Comparison of ENCODE assay signal across 18 cellular contexts in genomic region chr2:218824004-218824403, GRCh38. TPM values are rescaled to one million over a fixed set of nuclear protein-coding genes. Genes with fewer than 3 reads are reported as not detected.
DNase-seq lines count a peak whose midpoint lies in the region; ATAC-seq and TF ChIP-seq lines count a peak whose summit lies in the region.
"Had no signal": no experiment of that assay in that cellular context is flagged by ENCODE, and none has a peak within 500 bp of the region (broad histone marks: within the 10 kb centered on the region; RNA-seq: fewer than 3 reads in every experiment).

No MANE protein-coding gene starts in this region.

- H3K36me3 ChIP-seq in right atrium auricular region: no peaks in the 10 kb centered on the region
- peaks cover 4% of the 10 kb centered on the region for H3K36me3 ChIP-seq in lower lobe of right lung
- no peaks in the 10 kb centered on the region for H3K36me3 ChIP-seq in GM23248 (ENCODE audit: low read depth)

- no peak overlapping the region for H3K4me3 Mint-ChIP-seq in stimulated activated effector memory CD8-positive, alpha-beta T cell treated with anti-CD3 and anti-CD28 coated beads, Interleukin-12 subunit alpha, Interleukin-12 subunit beta, amount 100 ng/mL, for 72 hours
- no peak overlapping the region for H3K4me3 Mint-ChIP-seq in activated T-cell treated with anti-CD3 and anti-CD28 coated beads, Interleukin-2, amount 50 U/mL, for 72 hours
- H3K4me3 Mint-ChIP-seq: CD4-positive, alpha-beta T cell; H9 had no signal

- no peak overlapping the region for H2AFZ ChIP-seq in GM23248

- ATAC-seq in left ventricle myocardium superior: no peak
- no peak for ATAC-seq in lower lobe of right lung
- ATAC-seq in stimulated activated effector memory CD8-positive, alpha-beta T cell treated with anti-CD3 and anti-CD28 coated beads, Interleukin-12 subunit alpha, Interleukin-12 subunit beta, amount 100 ng/mL, for 72 hours: peak; percentile 12
- ATAC-seq in activated T-cell treated with anti-CD3 and anti-CD28 coated beads, Interleukin-2, amount 50 U/mL, for 72 hours (replicated peaks in 1 of 2): no peak
- ATAC-seq in GM21723 (IDR thresholded peaks at IDR 0.05; ENCODE audit: unreplicated experiment): no peak
- ATAC-seq: A549 had no signal

- H3K9me3 ChIP-seq in right atrium auricular region (no peaks in the 10 kb centered on the region), lower lobe of right lung (no peaks in the 10 kb centered on the region), GM23248 (ENCODE audit: low read depth) (no peaks in the 10 kb centered on the region)
- H3K9me3 ChIP-seq: A549, Caco-2 had no signal

- no peaks in the 10 kb centered on the region for H3F3A ChIP-seq in GM23248 (ENCODE audit: insufficient read depth)

- no peak overlapping the region for H3K4me3 ChIP-seq in right atrium auricular region
- no peak overlapping the region for H3K4me3 ChIP-seq in lower lobe of right lung
- H3K4me3 ChIP-seq in GM23248: no peak overlapping the region
- H3K4me3 ChIP-seq: A549 had no signal

- no peak overlapping the region for H3K4me2 ChIP-seq in GM23248 (ENCODE audit: unreplicated experiment)
- H3K4me2 ChIP-seq: A549 had no signal

- no peaks in the 10 kb centered on the region for H3K4me1 Mint-ChIP-seq in stimulated activated effector memory CD8-positive, alpha-beta T cell treated with anti-CD3 and anti-CD28 coated beads, Interleukin-12 subunit alpha, Interleukin-12 subunit beta, amount 100 ng/mL, for 72 hours
- H3K4me1 Mint-ChIP-seq in activated T-cell treated with anti-CD3 and anti-CD28 coated beads, Interleukin-2, amount 50 U/mL, for 72 hours (ENCODE audit: low read depth): no peaks in the 10 kb centered on the region

- H3K27me3 ChIP-seq in right atrium auricular region: no peaks in the 10 kb centered on the region
- peaks cover 4% of the 10 kb centered on the region for H3K27me3 ChIP-seq in lower lobe of right lung (ENCODE audit: low read depth)
- 0 out of 2 replicates have a peak, but pooled peaks cover 5% of the 10 kb centered on the region for H3K27me3 ChIP-seq in GM23248 (replicated peaks; ENCODE audit: insufficient read depth)

- no peaks in the 10 kb centered on the region for H3K27me3 Mint-ChIP-seq in activated T-cell treated with anti-CD3 and anti-CD28 coated beads, Interleukin-2, amount 50 U/mL, for 72 hours (ENCODE audit: low read depth)

- H3K79me2 ChIP-seq in GM23248 (ENCODE audit: insufficient read depth): no peaks in the 10 kb centered on the region

- no peaks in the 10 kb centered on the region for H4K20me1 ChIP-seq in GM23248 (ENCODE audit: insufficient read depth)

- DNase-seq in right atrium auricular region (ENCODE audit: low spot score): peak; percentile 36
- no peak for DNase-seq in left ventricle myocardium superior
- peak; percentile 31 for DNase-seq in lower lobe of right lung
- peak; percentile 53 for DNase-seq in posterior vena cava (ENCODE audit: low spot score)
- DNase-seq in stimulated activated effector memory CD8-positive, alpha-beta T cell treated with anti-CD3 and anti-CD28 coated beads, Interleukin-12 subunit alpha, Interleukin-12 subunit beta, amount 100 ng/mL, for 72 hours (ENCODE audit: low spot score in 2 of 2): no peak
- no peak for DNase-seq in activated T-cell treated with anti-CD3 and anti-CD28 coated beads, Interleukin-2, amount 50 U/mL, for 72 hours
- no peak for DNase-seq in GM23248
- DNase-seq: AML-193; Caco-2; CD4-positive, alpha-beta T cell; GDM1; H9 had no signal

- no peaks in the 10 kb centered on the region for H3K4me1 ChIP-seq in right atrium auricular region
- no peaks in the 10 kb centered on the region for H3K4me1 ChIP-seq in lower lobe of right lung
- H3K4me1 ChIP-seq in GM23248 (ENCODE audit: insufficient read depth): no peaks in the 10 kb centered on the region
- H3K4me1 ChIP-seq: A549, Caco-2 had no signal

- H3K27ac ChIP-seq in right atrium auricular region: no peak overlapping the region
- H3K27ac ChIP-seq in lower lobe of right lung: no peak overlapping the region
- no peak overlapping the region for H3K27ac ChIP-seq in GM23248
- H3K27ac ChIP-seq: 22Rv1, A549, C4-2B had no signal

- no peaks in the 10 kb centered on the region for H3K9me2 ChIP-seq in GM23248 (ENCODE audit: insufficient read depth)

- TF ChIP-seq CTCF in right atrium auricular region (IDR thresholded peaks at IDR 0.05): no peak
- no peak for TF ChIP-seq CTCF in lower lobe of right lung (IDR thresholded peaks at IDR 0.05)

- no peak overlapping the region for H3K9ac ChIP-seq in GM23248

- in situ Hi-C loops in GM23248 (cut with MboI): no loop called here

- H3K36me3 Mint-ChIP-seq in stimulated activated effector memory CD8-positive, alpha-beta T cell treated with anti-CD3 and anti-CD28 coated beads, Interleukin-12 subunit alpha, Interleukin-12 subunit beta, amount 100 ng/mL, for 72 hours: no peaks in the 10 kb centered on the region
- no peaks in the 10 kb centered on the region for H3K36me3 Mint-ChIP-seq in activated T-cell treated with anti-CD3 and anti-CD28 coated beads, Interleukin-2, amount 50 U/mL, for 72 hours (ENCODE audit: insufficient read depth in 2 of 2)

- intact Hi-C loops in left ventricle myocardium superior (cut with micrococcal nuclease) (no loop called here), lower lobe of right lung (cut with DNase I) (no loop called here), posterior vena cava (cut with DNase I) (no loop called here)

- WGBS in GM23248 (ENCODE audit: low coverage in 1 of 2, low lambda C conversion rate in 2 of 2, missing lambda C conversion rate in 2 of 2), 2 experiments: 73 to 80% methylated on average over 7 of the region's 7 CpGs

- H3K27ac Mint-ChIP-seq in stimulated activated effector memory CD8-positive, alpha-beta T cell treated with anti-CD3 and anti-CD28 coated beads, Interleukin-12 subunit alpha, Interleukin-12 subunit beta, amount 100 ng/mL, for 72 hours: no peak overlapping the region
- no peak overlapping the region for H3K27ac Mint-ChIP-seq in activated T-cell treated with anti-CD3 and anti-CD28 coated beads, Interleukin-2, amount 50 U/mL, for 72 hours
- H3K27ac Mint-ChIP-seq: CD4-positive, alpha-beta T cell; H9 had no signal

- no peaks in the 10 kb centered on the region for H3K9me3 Mint-ChIP-seq in stimulated activated effector memory CD8-positive, alpha-beta T cell treated with anti-CD3 and anti-CD28 coated beads, Interleukin-12 subunit alpha, Interleukin-12 subunit beta, amount 100 ng/mL, for 72 hours
- H3K9me3 Mint-ChIP-seq in activated T-cell treated with anti-CD3 and anti-CD28 coated beads, Interleukin-2, amount 50 U/mL, for 72 hours: no peaks in the 10 kb centered on the region
- H3K9me3 Mint-ChIP-seq: CD4-positive, alpha-beta T cell; H9 had no signal

RNA-seq across cellular contexts. Expression of gene PRKAG3, which starts 7.6 kb away (rescaled TPM):
- total RNA-seq in right atrium auricular region (under 1 TPM in 1 of 2 donors, not detected in 1; 0.19 TPM), left ventricle myocardium superior (0.12 TPM), lower lobe of right lung (not detected), posterior vena cava (under 1 TPM in 1 of 2 donors, not detected in 1; 0.23 TPM)
- not detected for total RNA-seq in activated T-cell treated with anti-CD3 and anti-CD28 coated beads, Interleukin-2, amount 50 U/mL, for 72 hours
- total RNA-seq in GM23248 (2014; rRNA removed; shearing (Covaris generic)): not detected in 2 replicates
- polyA plus RNA-seq in GM23248 (2016; fragmentation: Nextera tagmentation; extraction: Ambion mirVana): not detected in 2 replicates
- total RNA-seq: Caco-2; CD4-positive, alpha-beta T cell; H1; H9 had no signal
- polyA plus RNA-seq: A549, BJ, H1 had no signal

RNA-seq across cellular contexts. Expression of gene WNT6, which starts 35.6 kb away (rescaled TPM):
- total RNA-seq in right atrium auricular region (1 to 10 TPM; 1.8 to 2.4 TPM), left ventricle myocardium superior (2.4 TPM), lower lobe of right lung (0.44 TPM), posterior vena cava (under 1 TPM; 0.23 to 0.24 TPM)
- total RNA-seq in activated T-cell treated with anti-CD3 and anti-CD28 coated beads, Interleukin-2, amount 50 U/mL, for 72 hours: under 1 TPM; 0.19 TPM
- not detected in 2 replicates for total RNA-seq in GM23248 (2014; rRNA removed; shearing (Covaris generic))
- polyA plus RNA-seq in GM23248 (2016; fragmentation: Nextera tagmentation; extraction: Ambion mirVana): not detected in 2 replicates
- total RNA-seq: CD4-positive, alpha-beta T cell; H1; H9 had no signal
- polyA plus RNA-seq: BJ, H1 had no signal

RNA-seq across cellular contexts. Expression of gene CYP27A1, which starts 42.1 kb away (rescaled TPM):
- 10 to 100 TPM; 17.2 to 23.4 TPM for total RNA-seq in right atrium auricular region
- total RNA-seq in left ventricle myocardium superior: 7.9 TPM
- total RNA-seq in lower lobe of right lung: 273 TPM
- total RNA-seq in posterior vena cava: 10 to 100 TPM in 1 of 2 donors, 1 to 10 TPM in 1; 9.0 to 18.7 TPM
- under 1 TPM; 0.30 to 0.31 TPM for total RNA-seq in activated T-cell treated with anti-CD3 and anti-CD28 coated beads, Interleukin-2, amount 50 U/mL, for 72 hours
- total RNA-seq in GM23248 (2014; rRNA removed; shearing (Covaris generic)): 3.9 and 4.1 TPM in 2 replicates
- polyA plus RNA-seq in GM23248 (2016; fragmentation: Nextera tagmentation; extraction: Ambion mirVana): 2.9 and 3.7 TPM in 2 replicates

RNA-seq across cellular contexts. Expression of gene WNT10A, which starts 56.6 kb away (rescaled TPM):
- total RNA-seq in right atrium auricular region: 1 to 10 TPM in 1 of 2 donors, under 1 TPM in 1; 0.90 to 1.2 TPM
- not detected for total RNA-seq in left ventricle myocardium superior
- total RNA-seq in lower lobe of right lung: 0.35 TPM
- total RNA-seq in posterior vena cava: not detected
- 1 to 10 TPM; 3.4 to 8.6 TPM for total RNA-seq in activated T-cell treated with anti-CD3 and anti-CD28 coated beads, Interleukin-2, amount 50 U/mL, for 72 hours
- total RNA-seq in GM23248 (2014; rRNA removed; shearing (Covaris generic)): not detected in 2 replicates
- polyA plus RNA-seq in GM23248 (2016; fragmentation: Nextera tagmentation; extraction: Ambion mirVana): not detected in 2 replicates
- total RNA-seq: H1, H9 had no signal
- polyA plus RNA-seq: A549, BJ had no signal

Comparison
In these comparisons a context has a peak if more than half of its experiments do, and no peak if none do; other contexts are left out.
1. DNase-seq: peak in right atrium auricular region (single experiment), lower lobe of right lung (single experiment) and posterior vena cava (single experiment); none in left ventricle myocardium superior (single experiment), stimulated activated effector memory CD8-positive, alpha-beta T cell treated with anti-CD3 and anti-CD28 coated beads, Interleukin-12 subunit alpha, Interleukin-12 subunit beta, amount 100 ng/mL, for 72 hours (0 of 2), activated T-cell treated with anti-CD3 and anti-CD28 coated beads, Interleukin-2, amount 50 U/mL, for 72 hours (0 of 2) and GM23248 (single experiment).
2. RNA of gene CYP27A1, which starts 42.1 kb away (total RNA-seq): 273 TPM in lower lobe of right lung (single experiment); 17.2 to 23.4 TPM in right atrium auricular region, 9.0 to 18.7 TPM in posterior vena cava, 7.9 TPM in left ventricle myocardium superior (single experiment), 3.9 to 4.1 TPM in GM23248 and 0.30 to 0.31 TPM in activated T-cell treated with anti-CD3 and anti-CD28 coated beads, Interleukin-2, amount 50 U/mL, for 72 hours; every median in the first group is over 10 times any median in the second.